In the genomic region with DNA sequence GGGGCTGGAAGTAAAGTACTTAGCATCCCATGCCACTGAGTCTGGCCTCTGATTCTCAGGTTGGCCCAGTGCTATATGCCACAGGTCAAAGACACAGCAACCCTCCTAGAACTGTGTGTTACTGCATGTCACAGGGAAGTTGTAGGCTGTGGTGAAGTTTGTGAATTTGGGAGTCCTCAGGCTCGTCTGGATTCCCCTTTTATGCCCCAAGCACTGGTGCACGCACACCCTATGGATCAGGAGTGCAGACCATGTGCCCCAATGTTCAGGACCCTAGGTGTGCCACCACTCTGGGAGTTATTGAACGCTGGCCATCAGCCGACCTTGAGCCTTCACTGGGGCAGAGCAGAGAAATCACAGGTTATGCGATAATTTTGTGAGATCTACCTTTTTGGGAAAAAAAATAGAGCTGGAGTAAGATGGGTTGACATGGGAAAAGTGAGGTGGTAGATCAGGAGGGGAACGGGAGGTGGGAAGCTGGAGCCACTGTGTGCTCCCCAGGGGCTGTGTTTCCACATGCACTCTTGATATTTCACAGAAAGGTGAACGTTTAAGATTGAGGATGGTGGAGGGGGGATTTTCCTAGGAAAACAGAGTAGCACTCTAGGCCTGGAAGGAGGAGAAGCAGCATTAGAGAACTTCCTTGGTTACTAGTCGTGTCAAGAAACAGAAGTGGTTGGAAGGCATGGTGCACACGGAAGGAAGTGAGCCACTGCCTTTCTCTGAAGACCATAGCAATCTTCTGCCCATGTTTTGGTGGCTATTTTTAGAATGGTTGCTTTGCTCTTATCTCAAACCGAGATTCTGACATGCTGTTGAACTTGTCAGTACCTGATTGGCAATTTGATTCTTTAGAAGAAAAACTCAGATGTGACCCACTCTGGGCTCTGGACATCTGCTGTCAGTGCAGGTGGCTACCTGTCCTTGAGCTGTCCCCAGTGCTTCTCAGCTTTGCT, we compare ENCODE assay signal across 8 cellular contexts. TPM values are rescaled to one million over a fixed set of nuclear protein-coding genes. Genes with fewer than 3 reads are reported as not detected.
DNase-seq lines count a peak whose midpoint lies in the region; ATAC-seq lines count a peak whose summit lies in the region.

No MANE protein-coding gene starts in this region.

- peak overlapping the region in 7 of 10 experiments; percentile 0 to 53 (median 9); a peak in 10 of 20 replicates for H3K4me3 ChIP-seq in BLaER1 treated with 17β-estradiol and CSF1 and Interleukin-3, amounts not matched to agents 10 nM and 100 nM

- no peak for DNase-seq in activated naive CD8-positive, alpha-beta T cell treated with anti-CD3 and anti-CD28 coated beads, Interleukin-2, amount 10 ng/mL, durations not matched to agents 7 days and 5 days
- DNase-seq in DMS79 treated with DMSO at 0.1 percent for 48 hours (lab: John Stamatoyannopoulos, UW) (no peak), hippocampal formation (lab: John Stamatoyannopoulos, UW) (no peak), NOMO-1 treated with dmso at 0.1 percent for 144 hours (lab: John Stamatoyannopoulos, UW; ENCODE audit: unreplicated experiment) (no peak), AML-193 (lab: John Stamatoyannopoulos, UW) (no peak)

- H3K9me3 ChIP-seq in BLaER1 treated with 17β-estradiol and CSF1 and Interleukin-3, amounts not matched to agents 10 nM and 100 nM (replicated peaks in 1 of 11), result peaks cover 0 to 8% (median 0%) of the 10 kb centered on the region in 11 experiments; a peak in 3 of 22 replicates

- peak overlapping the region; percentile 87 for H3K27ac Mint-ChIP-seq in activated naive CD8-positive, alpha-beta T cell treated with anti-CD3 and anti-CD28 coated beads, Interleukin-2, amount 10 ng/mL, durations not matched to agents 7 days and 5 days

- peaks cover 0 to 11% (median 0%) of the 10 kb centered on the region in 11 experiments; a peak in 4 of 22 replicates for H4K20me1 ChIP-seq in BLaER1 treated with 17β-estradiol and CSF1 and Interleukin-3, amounts not matched to agents 10 nM and 100 nM

- H3K27ac ChIP-seq in BLaER1 treated with 17β-estradiol and CSF1 and Interleukin-3, amounts not matched to agents 10 nM and 100 nM, result peak overlapping the region; percentile 21 to 81 (median 68); a peak in 20 of 22 replicates

- ATAC-seq in GM19025 (IDR thresholded peaks at IDR 0.05; ENCODE audit: low read depth, unreplicated experiment) (peak; percentile 34), HG03064 (IDR thresholded peaks at IDR 0.05; ENCODE audit: low read depth, unreplicated experiment) (peak; percentile 36)
- ATAC-seq in activated naive CD8-positive, alpha-beta T cell treated with anti-CD3 and anti-CD28 coated beads, Interleukin-2, amount 10 ng/mL, durations not matched to agents 7 days and 5 days (ENCODE audit: low read depth), result peak; percentile 44

- H3K27me3 Mint-ChIP-seq in activated naive CD8-positive, alpha-beta T cell treated with anti-CD3 and anti-CD28 coated beads, Interleukin-2, amount 10 ng/mL, durations not matched to agents 7 days and 5 days, result no peaks in the 10 kb centered on the region

- peaks cover 81 to 100% (median 92%) of the 10 kb centered on the region in 10 experiments for H3K4me1 ChIP-seq in BLaER1 treated with 17β-estradiol and CSF1 and Interleukin-3, amounts not matched to agents 10 nM and 100 nM

- H3K36me3 Mint-ChIP-seq in activated naive CD8-positive, alpha-beta T cell treated with anti-CD3 and anti-CD28 coated beads, Interleukin-2, amount 10 ng/mL, durations not matched to agents 7 days and 5 days, result peaks cover 2% of the 10 kb centered on the region

- peak overlapping the region; percentile 2 to 69 (median 50); a peak in 14 of 22 replicates for H3K9ac ChIP-seq in BLaER1 treated with 17β-estradiol and CSF1 and Interleukin-3, amounts not matched to agents 10 nM and 100 nM

- POLR2A ChIA-PET in activated naive CD8-positive, alpha-beta T cell treated with anti-CD3 and anti-CD28 coated beads, Interleukin-2, amount 10 ng/mL, durations not matched to agents 7 days and 5 days (lab: Charles Lee), result interaction anchor here (2.1 to 7.8 kb wide), 2 partner anchors 43 to 56 kb away, joined by 12 to 94 read pairs; a partner anchor contains a TSS

- no peaks in the 10 kb centered on the region for H3K9me3 Mint-ChIP-seq in activated naive CD8-positive, alpha-beta T cell treated with anti-CD3 and anti-CD28 coated beads, Interleukin-2, amount 10 ng/mL, durations not matched to agents 7 days and 5 days

- H3K4me2 ChIP-seq in BLaER1 treated with 17β-estradiol and CSF1 and Interleukin-3, amounts not matched to agents 10 nM and 100 nM, result peak overlapping the region; percentile 74 to 95 (median 86)

- H3K27me3 ChIP-seq in BLaER1 treated with 17β-estradiol and CSF1 and Interleukin-3, amounts not matched to agents 10 nM and 100 nM, result no peaks in the 10 kb centered on the region

- peaks cover 51% of the 10 kb centered on the region for H3K4me1 Mint-ChIP-seq in activated naive CD8-positive, alpha-beta T cell treated with anti-CD3 and anti-CD28 coated beads, Interleukin-2, amount 10 ng/mL, durations not matched to agents 7 days and 5 days

- peaks cover 0 to 10% (median 5%) of the 10 kb centered on the region in 11 experiments; a peak in 5 of 22 replicates for H3K36me3 ChIP-seq in BLaER1 treated with 17β-estradiol and CSF1 and Interleukin-3, amounts not matched to agents 10 nM and 100 nM

- H3K4me3 Mint-ChIP-seq in activated naive CD8-positive, alpha-beta T cell treated with anti-CD3 and anti-CD28 coated beads, Interleukin-2, amount 10 ng/mL, durations not matched to agents 7 days and 5 days, result peak overlapping the region; percentile 91

RNA-seq across cellular contexts. Expression of a gene that starts 44.1 kb away (rescaled TPM):
- 10 to 100 TPM; 49.1 to 50.4 TPM for total RNA-seq in activated naive CD8-positive, alpha-beta T cell treated with anti-CD3 and anti-CD28 coated beads, Interleukin-2, amount 10 ng/mL, durations not matched to agents 7 days and 5 days

RNA-seq across cellular contexts. Expression of a gene that starts 55.1 kb away (rescaled TPM):
- 10 to 100 TPM; 94.2 to 95.1 TPM for total RNA-seq in activated naive CD8-positive, alpha-beta T cell treated with anti-CD3 and anti-CD28 coated beads, Interleukin-2, amount 10 ng/mL, durations not matched to agents 7 days and 5 days
